In genomic region chr1:242813490-242814091, GRCh38 we compare ENCODE assay signal across 12 cellular contexts.
DNase-seq lines count a peak whose midpoint lies in the region; ATAC-seq and TF ChIP-seq lines count a peak whose summit lies in the region.
"Had no signal": no experiment of that assay in that cellular context is flagged by ENCODE, and none has a peak within 500 bp of the region (broad histone marks: within the 10 kb centered on the region; RNA-seq: fewer than 3 reads in every experiment).

No MANE protein-coding gene starts in this region.

- no peaks in the 10 kb centered on the region for H3K4me1 ChIP-seq in GM23338 (ENCODE audit: insufficient read depth)

- TF ChIP-seq CTCF in GM23338 (conservative IDR thresholded peaks at IDR 0.05; ENCODE audit: low read depth in 2 of 2) = no peak

- H3K4me1 Mint-ChIP-seq in memory B cell (peaks cover 6% of the 10 kb centered on the region), GM23338 (no peaks in the 10 kb centered on the region)

- ATAC-seq in GM19023 (IDR thresholded peaks at IDR 0.05; ENCODE audit: unreplicated experiment) (peak; percentile 94), GM21723 (IDR thresholded peaks at IDR 0.05; ENCODE audit: unreplicated experiment) (peak; percentile 94), HG03135 (IDR thresholded peaks at IDR 0.05; ENCODE audit: unreplicated experiment) (peak; percentile 97), memory B cell (ENCODE audit: low read depth) (peak; percentile 38), GM23338 (no peak)
- ATAC-seq: activated naive CD8-positive, alpha-beta T cell treated with anti-CD3 and anti-CD28 coated beads, Interleukin-2, amount 50 U/mL, for 24 hours had no signal

- H3K36me3 Mint-ChIP-seq in memory B cell = peaks cover 2% of the 10 kb centered on the region
- no peaks in the 10 kb centered on the region for H3K36me3 Mint-ChIP-seq in GM23338 (ENCODE audit: low read depth)

- H3K9me3 Mint-ChIP-seq in memory B cell = no peaks in the 10 kb centered on the region
- no peaks in the 10 kb centered on the region for H3K9me3 Mint-ChIP-seq in GM23338
- H3K9me3 Mint-ChIP-seq: activated naive CD8-positive, alpha-beta T cell treated with anti-CD3 and anti-CD28 coated beads, Interleukin-2, amount 50 U/mL, for 24 hours; T-helper 1 cell treated with Interleukin-12 subunit alpha and Interleukin-12 subunit beta and Interleukin-4 antibody, amounts not matched to agents 30 μg/mL and 1 μg/mL, for 36 hours had no signal

- no peaks in the 10 kb centered on the region for H4K20me1 ChIP-seq in GM23338 (replicated peaks; ENCODE audit: insufficient read depth)

- H3K27ac Mint-ChIP-seq in memory B cell (no peak overlapping the region), GM23338 (no peak overlapping the region)
- H3K27ac Mint-ChIP-seq: activated naive CD8-positive, alpha-beta T cell treated with anti-CD3 and anti-CD28 coated beads, Interleukin-2, amount 50 U/mL, for 24 hours; T-helper 1 cell treated with Interleukin-12 subunit alpha and Interleukin-12 subunit beta and Interleukin-4 antibody, amounts not matched to agents 30 μg/mL and 1 μg/mL, for 36 hours had no signal

- H3K27ac ChIP-seq in GM23338 (ENCODE audit: low read depth) = no peak overlapping the region

- no peak overlapping the region for H3K4me2 ChIP-seq in GM23338

- H3K79me2 ChIP-seq in GM23338 (replicated peaks; ENCODE audit: insufficient read depth) = no peaks in the 10 kb centered on the region

- no peaks in the 10 kb centered on the region for H3F3A ChIP-seq in GM23338 (replicated peaks; ENCODE audit: low read depth)

- no peaks in the 10 kb centered on the region for H3K27me3 ChIP-seq in GM23338 (ENCODE audit: insufficient read depth)

- no peak overlapping the region for H3K4me3 ChIP-seq in GM23338

- no peak for DNase-seq in memory B cell (ENCODE audit: low spot score in 2 of 2)
- no peak for DNase-seq in dedifferentiated amniotic fluid mesenchymal stem cell (ENCODE audit: extremely low spot score)
- no peak for DNase-seq in NCI-H146 treated with DMSO at 0.1 percent for 48 hours (lab: John Stamatoyannopoulos, UW; ENCODE audit: unreplicated experiment)
- DNase-seq in cortex of kidney (lab: John Stamatoyannopoulos, UW) = no peak
- no peak for DNase-seq in GM23338 (ENCODE audit: low spot score)
- DNase-seq: activated CD8-positive, alpha-beta memory T cell treated with anti-CD3 and anti-CD28 coated beads for 24 hours; activated naive CD8-positive, alpha-beta T cell treated with anti-CD3 and anti-CD28 coated beads, Interleukin-2, amount 50 U/mL, for 24 hours; NCI-H1694 treated with DMSO at 0.1 percent for 48 hours had no signal

- H3K27me3 Mint-ChIP-seq in memory B cell (peaks cover 2% of the 10 kb centered on the region), GM23338 (ENCODE audit: insufficient read depth, low read depth, poor library complexity) (peaks cover 6% of the 10 kb centered on the region)

- H3K36me3 ChIP-seq in GM23338 (ENCODE audit: insufficient read depth) = no peaks in the 10 kb centered on the region

- H2AFZ ChIP-seq in GM23338 = no peak overlapping the region

- no peaks in the 10 kb centered on the region for H3K9me2 ChIP-seq in GM23338 (ENCODE audit: insufficient read depth)

- H3K4me3 Mint-ChIP-seq in memory B cell (peak overlapping the region; percentile 72), GM23338 (no peak overlapping the region)
- H3K4me3 Mint-ChIP-seq: activated naive CD8-positive, alpha-beta T cell treated with anti-CD3 and anti-CD28 coated beads, Interleukin-2, amount 50 U/mL, for 24 hours; T-helper 1 cell treated with Interleukin-12 subunit alpha and Interleukin-12 subunit beta and Interleukin-4 antibody, amounts not matched to agents 30 μg/mL and 1 μg/mL, for 36 hours had no signal

TF ChIP-seq in GM23338, 12 proteins besides CTCF, POLR2A, EP300 and RAD21 (continues in another document):
- no peak for TF ChIP-seq POLR2AphosphoS5 (IDR thresholded peaks at IDR 0.05; ENCODE audit: low read depth)
- TF ChIP-seq REST (IDR thresholded peaks at IDR 0.05; ENCODE audit: unreplicated experiment) = no peak
- no peak for TF ChIP-seq ETS1 (IDR thresholded peaks at IDR 0.05)
- no peak for TF ChIP-seq CREB1 (CRISPR knock-in tag; IDR thresholded peaks at IDR 0.05; ENCODE audit: low read depth)
- no peak for TF ChIP-seq NANOG (IDR thresholded peaks at IDR 0.05; ENCODE audit: borderline replicate concordance)
